Comparison of ENCODE assay signal across 29 cellular contexts in the genomic region with DNA sequence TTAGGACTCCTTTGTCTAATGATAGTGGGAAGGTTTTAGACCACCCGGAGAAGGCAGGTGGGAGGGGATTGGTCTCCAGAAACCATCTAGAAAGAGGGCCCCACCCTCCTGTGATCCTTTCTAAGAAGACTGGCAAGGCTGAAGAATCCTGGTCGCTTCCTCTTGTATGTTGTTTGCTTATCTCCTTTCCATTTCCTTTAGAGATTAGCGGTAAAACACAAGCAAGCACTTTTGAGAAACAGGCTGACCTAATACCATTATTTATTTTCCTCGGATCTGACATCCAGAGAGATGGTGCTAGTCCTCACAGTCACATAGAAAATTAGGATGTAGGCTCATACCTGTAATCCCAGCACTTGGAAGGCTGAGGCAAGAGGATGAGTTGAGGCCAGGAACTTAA.
"Had no signal": no experiment of that assay in that cellular context is flagged by ENCODE, and none has a peak within 500 bp of the region (broad histone marks: within the 10 kb centered on the region; RNA-seq: fewer than 3 reads in every experiment).

No MANE protein-coding gene starts in this region.

- H3K4me1 ChIP-seq: ascending aorta, foreskin keratinocyte, prostate gland, suprapubic skin, tibial artery, upper lobe of right lung had no signal

- H3K36me3 ChIP-seq: ascending aorta, cardiac muscle cell, heart left ventricle, neutrophil, ovary, prostate gland, suprapubic skin, tibial artery, upper lobe of right lung had no signal

- H3K4me3 ChIP-seq: ascending aorta, cardiac muscle cell, heart left ventricle, ovary, prostate gland, suprapubic skin, tibial artery, upper lobe of right lung had no signal

- H3K4me1 Mint-ChIP-seq: brain; immature natural killer cell; memory B cell; nephron; stimulated activated naive B cell treated with anti-CD40 and anti-IgM and Interleukin-4, amounts not matched to agents 10 μg/mL and 1 μg/mL and 100 μg/mL, for 72 hours; T-helper 17 cell had no signal

- H3K27me3 ChIP-seq: ascending aorta, cardiac muscle cell, heart left ventricle, neutrophil, ovary, suprapubic skin, tibial artery, upper lobe of right lung had no signal

- H3K4me3 Mint-ChIP-seq: activated naive CD8-positive, alpha-beta T cell; brain; effector memory CD8-positive, alpha-beta T cell; immature natural killer cell; memory B cell; nephron; stimulated activated naive B cell treated with anti-CD40 and anti-IgM and Interleukin-4, amounts not matched to agents 10 μg/mL and 1 μg/mL and 100 μg/mL, for 72 hours; T-helper 17 cell had no signal

- H3K9me3 ChIP-seq: ascending aorta, neutrophil, ovary, prostate gland, suprapubic skin, tibial artery, upper lobe of right lung had no signal

- H3K36me3 Mint-ChIP-seq: brain had no signal

- DNase-seq: activated CD4-positive, alpha-beta T cell treated with anti-CD3 and anti-CD28 coated beads for 48 hours; activated CD4-positive, alpha-beta T cell treated with anti-CD3 and anti-CD28 coated beads, Interleukin-2, amount 50 U/mL, for 48 hours; activated CD8-positive, alpha-beta memory T cell treated with anti-CD3 and anti-CD28 coated beads for 24 hours; activated effector memory CD4-positive, alpha-beta T cell treated with Interleukin-2 at 50 U/mL for 16 hours; activated naive CD4-positive, alpha-beta T cell treated with Interleukin-2 at 50 U/mL for 16 hours; cortex of kidney; effector memory CD8-positive, alpha-beta T cell; foreskin keratinocyte; heart left ventricle; hypothalamus; immature natural killer cell; ovary; retina; stimulated activated CD4-positive, alpha-beta T cell treated with anti-CD3 and anti-CD28 coated beads, Interleukin-15, amount 100 ng/mL, for 24 hours; stimulated activated CD4-positive, alpha-beta T cell treated with anti-CD3 and anti-CD28 coated beads, Interleukin-2, amount 100 ng/mL, for 24 hours; stimulated activated naive B cell treated with anti-CD40 and anti-IgM and Interleukin-4, amounts not matched to agents 10 μg/mL and 1 μg/mL and 100 μg/mL, for 72 hours; T-helper 17 cell; T1000; tibial artery; upper lobe of right lung had no signal

- ATAC-seq: effector memory CD8-positive, alpha-beta T cell; foreskin keratinocyte; stimulated activated naive B cell treated with anti-CD40 and anti-IgM and Interleukin-4, amounts not matched to agents 10 μg/mL and 1 μg/mL and 100 μg/mL, for 72 hours; T-helper 17 cell; upper lobe of right lung had no signal

- H3K27ac ChIP-seq: ascending aorta, cardiac muscle cell, foreskin keratinocyte, heart left ventricle, neutrophil, ovary, prostate gland, suprapubic skin, tibial artery, upper lobe of right lung had no signal

- H3K27me3 Mint-ChIP-seq: activated naive CD8-positive, alpha-beta T cell had no signal

- H3K27ac Mint-ChIP-seq: activated naive CD8-positive, alpha-beta T cell; brain; effector memory CD8-positive, alpha-beta T cell; immature natural killer cell; memory B cell; nephron; stimulated activated naive B cell treated with anti-CD40 and anti-IgM and Interleukin-4, amounts not matched to agents 10 μg/mL and 1 μg/mL and 100 μg/mL, for 72 hours; T-helper 17 cell had no signal
